In genomic region chr16:14377326-14377725, GRCh38 we compare ENCODE assay signal across 2 cellular contexts.
TF ChIP-seq lines count a peak whose summit lies in the region.

No MANE protein-coding gene starts in this region.

TF ChIP-seq in SK-N-SH, 30 proteins besides CTCF, POLR2A, EP300 and RAD21 (continued from another document):
- TF ChIP-seq, protein P1, sequence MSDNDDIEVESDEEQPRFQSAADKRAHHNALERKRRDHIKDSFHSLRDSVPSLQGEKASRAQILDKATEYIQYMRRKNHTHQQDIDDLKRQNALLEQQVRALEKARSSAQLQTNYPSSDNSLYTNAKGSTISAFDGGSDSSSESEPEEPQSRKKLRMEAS (IDR thresholded peaks at IDR 0.05; ENCODE audit: low read depth) = no peak
- TF ChIP-seq TCF12 (IDR thresholded peaks at IDR 0.05) = peak; percentile 26; the same call in 1 of the 2 replicates

TF ChIP-seq in SK-N-SH treated with all-trans-retinoic acid at 6 μM for 48 hours, 23 proteins besides CTCF, POLR2A, EP300 and RAD21 (continued from another document):
- TF ChIP-seq, protein P2, sequence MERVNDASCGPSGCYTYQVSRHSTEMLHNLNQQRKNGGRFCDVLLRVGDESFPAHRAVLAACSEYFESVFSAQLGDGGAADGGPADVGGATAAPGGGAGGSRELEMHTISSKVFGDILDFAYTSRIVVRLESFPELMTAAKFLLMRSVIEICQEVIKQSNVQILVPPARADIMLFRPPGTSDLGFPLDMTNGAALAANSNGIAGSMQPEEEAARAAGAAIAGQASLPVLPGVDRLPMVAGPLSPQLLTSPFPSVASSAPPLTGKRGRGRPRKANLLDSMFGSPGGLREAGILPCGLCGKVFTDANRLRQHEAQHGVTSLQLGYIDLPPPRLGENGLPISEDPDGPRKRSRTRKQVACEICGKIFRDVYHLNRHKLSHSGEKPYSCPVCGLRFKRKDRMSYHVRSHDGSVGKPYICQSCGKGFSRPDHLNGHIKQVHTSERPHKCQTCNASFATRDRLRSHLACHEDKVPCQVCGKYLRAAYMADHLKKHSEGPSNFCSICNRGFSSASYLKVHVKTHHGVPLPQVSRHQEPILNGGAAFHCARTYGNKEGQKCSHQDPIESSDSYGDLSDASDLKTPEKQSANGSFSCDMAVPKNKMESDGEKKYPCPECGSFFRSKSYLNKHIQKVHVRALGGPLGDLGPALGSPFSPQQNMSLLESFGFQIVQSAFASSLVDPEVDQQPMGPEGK (CRISPR knock-in tag; IDR thresholded peaks at IDR 0.05; ENCODE audit: borderline replicate concordance) = no peak
- TF ChIP-seq, protein P3, sequence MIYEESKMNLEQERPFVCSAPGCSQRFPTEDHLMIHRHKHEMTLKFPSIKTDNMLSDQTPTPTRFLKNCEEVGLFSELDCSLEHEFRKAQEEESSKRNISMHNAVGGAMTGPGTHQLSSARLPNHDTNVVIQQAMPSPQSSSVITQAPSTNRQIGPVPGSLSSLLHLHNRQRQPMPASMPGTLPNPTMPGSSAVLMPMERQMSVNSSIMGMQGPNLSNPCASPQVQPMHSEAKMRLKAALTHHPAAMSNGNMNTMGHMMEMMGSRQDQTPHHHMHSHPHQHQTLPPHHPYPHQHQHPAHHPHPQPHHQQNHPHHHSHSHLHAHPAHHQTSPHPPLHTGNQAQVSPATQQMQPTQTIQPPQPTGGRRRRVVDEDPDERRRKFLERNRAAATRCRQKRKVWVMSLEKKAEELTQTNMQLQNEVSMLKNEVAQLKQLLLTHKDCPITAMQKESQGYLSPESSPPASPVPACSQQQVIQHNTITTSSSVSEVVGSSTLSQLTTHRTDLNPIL (CRISPR knock-in tag; IDR thresholded peaks at IDR 0.05; ENCODE audit: low read depth) = no peak
- TF ChIP-seq ZNF565 (CRISPR knock-in tag; conservative IDR thresholded peaks at IDR 0.05; ENCODE audit: low read depth) (no peak), ZFP3 (CRISPR knock-in tag; IDR thresholded peaks at IDR 0.05) (no peak), PPARA (CRISPR knock-in tag; IDR thresholded peaks at IDR 0.05; ENCODE audit: borderline replicate concordance) (no peak), ISL1 (CRISPR knock-in tag; IDR thresholded peaks at IDR 0.05) (no peak), TCF4 (CRISPR knock-in tag; IDR thresholded peaks at IDR 0.05; ENCODE audit: borderline replicate concordance) (no peak), TOX (CRISPR knock-in tag; IDR thresholded peaks at IDR 0.05; ENCODE audit: borderline replicate concordance) (no peak), ESRRG (CRISPR knock-in tag; IDR thresholded peaks at IDR 0.05) (no peak), ZFP30 (CRISPR knock-in tag; IDR thresholded peaks at IDR 0.05) (no peak), ZC3H10 (CRISPR knock-in tag; IDR thresholded peaks at IDR 0.05) (no peak), TSHZ2 (CRISPR knock-in tag; IDR thresholded peaks at IDR 0.05) (no peak), GLIS3 (CRISPR knock-in tag; IDR thresholded peaks at IDR 0.05) (no peak), ARNTL (CRISPR knock-in tag; IDR thresholded peaks at IDR 0.05; ENCODE audit: borderline replicate concordance, low read depth) (no peak)
- TF ChIP-seq, protein P4, sequence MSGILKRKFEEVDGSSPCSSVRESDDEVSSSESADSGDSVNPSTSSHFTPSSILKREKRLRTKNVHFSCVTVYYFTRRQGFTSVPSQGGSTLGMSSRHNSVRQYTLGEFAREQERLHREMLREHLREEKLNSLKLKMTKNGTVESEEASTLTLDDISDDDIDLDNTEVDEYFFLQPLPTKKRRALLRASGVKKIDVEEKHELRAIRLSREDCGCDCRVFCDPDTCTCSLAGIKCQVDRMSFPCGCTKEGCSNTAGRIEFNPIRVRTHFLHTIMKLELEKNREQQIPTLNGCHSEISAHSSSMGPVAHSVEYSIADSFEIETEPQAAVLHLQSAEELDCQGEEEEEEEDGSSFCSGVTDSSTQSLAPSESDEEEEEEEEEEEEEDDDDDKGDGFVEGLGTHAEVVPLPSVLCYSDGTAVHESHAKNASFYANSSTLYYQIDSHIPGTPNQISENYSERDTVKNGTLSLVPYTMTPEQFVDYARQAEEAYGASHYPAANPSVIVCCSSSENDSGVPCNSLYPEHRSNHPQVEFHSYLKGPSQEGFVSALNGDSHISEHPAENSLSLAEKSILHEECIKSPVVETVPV (CRISPR knock-in tag; IDR thresholded peaks at IDR 0.05) = no peak
- TF ChIP-seq, protein P5, sequence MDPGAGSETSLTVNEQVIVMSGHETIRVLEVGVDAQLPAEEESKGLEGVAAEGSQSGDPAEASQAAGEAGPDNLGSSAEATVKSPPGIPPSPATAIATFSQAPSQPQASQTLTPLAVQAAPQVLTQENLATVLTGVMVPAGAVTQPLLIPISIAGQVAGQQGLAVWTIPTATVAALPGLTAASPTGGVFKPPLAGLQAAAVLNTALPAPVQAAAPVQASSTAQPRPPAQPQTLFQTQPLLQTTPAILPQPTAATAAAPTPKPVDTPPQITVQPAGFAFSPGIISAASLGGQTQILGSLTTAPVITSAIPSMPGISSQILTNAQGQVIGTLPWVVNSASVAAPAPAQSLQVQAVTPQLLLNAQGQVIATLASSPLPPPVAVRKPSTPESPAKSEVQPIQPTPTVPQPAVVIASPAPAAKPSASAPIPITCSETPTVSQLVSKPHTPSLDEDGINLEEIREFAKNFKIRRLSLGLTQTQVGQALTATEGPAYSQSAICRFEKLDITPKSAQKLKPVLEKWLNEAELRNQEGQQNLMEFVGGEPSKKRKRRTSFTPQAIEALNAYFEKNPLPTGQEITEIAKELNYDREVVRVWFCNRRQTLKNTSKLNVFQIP (CRISPR knock-in tag; IDR thresholded peaks at IDR 0.05; ENCODE audit: borderline replicate concordance, low read depth) = no peak
TF ChIP-seq in SK-N-SH treated with all-trans-retinoic acid at 6 μM for 48 hours: peak in this region for 0.
